19 cellular contexts compared by ENCODE assay signal in genomic region chr4:103365285-103365684, GRCh38.
A peak's percentile ranks its signal among the peaks of the same experiment; 100 is the strongest.
DNase-seq lines count a peak whose midpoint lies in the region; ATAC-seq, FAIRE-seq and TF ChIP-seq lines count a peak whose summit lies in the region.
"Had no signal": no experiment of that assay in that cellular context is flagged by ENCODE, and none has a peak within 500 bp of the region (broad histone marks: within the 10 kb centered on the region; RNA-seq: fewer than 3 reads in every experiment).

No MANE protein-coding gene starts in this region.

- H3K36me3 Mint-ChIP-seq in neural progenitor cell (peaks cover 6% of the 10 kb centered on the region), progenitor cell of endocrine pancreas (ENCODE audit: insufficient read depth) (peaks cover 6% of the 10 kb centered on the region)
- H3K36me3 Mint-ChIP-seq: IgD-negative memory B cell had no signal

- no peaks in the 10 kb centered on the region for H3K36me3 ChIP-seq in neural progenitor cell
- H3K36me3 ChIP-seq in uterus, result no peaks in the 10 kb centered on the region

- H3K9ac ChIP-seq in neural progenitor cell, result no peak overlapping the region
- H3K9ac ChIP-seq: KMS-11 had no signal

- FAIRE-seq in frontal cortex (lab: Jason Lieb, UNC), result no peak
- FAIRE-seq: RCC 7860 had no signal

- H3F3A ChIP-seq in neural progenitor cell (ENCODE audit: low read depth), result peaks cover 10% of the 10 kb centered on the region

- peak overlapping the region; percentile 85 for H3K27ac Mint-ChIP-seq in neural progenitor cell
- H3K27ac Mint-ChIP-seq in progenitor cell of endocrine pancreas, result no peak overlapping the region
- H3K27ac Mint-ChIP-seq: IgD-negative memory B cell had no signal

- peaks cover 29% of the 10 kb centered on the region for H3K4me1 ChIP-seq in neural progenitor cell
- no peaks in the 10 kb centered on the region for H3K4me1 ChIP-seq in uterus

- H3K4me2 ChIP-seq in neural progenitor cell, result no peak overlapping the region
- H3K4me2 ChIP-seq: KMS-11 had no signal

- DNase-seq in Ammon's horn (ENCODE audit: low spot score), result peak; percentile 8
- peak; percentile 43 for DNase-seq in foreskin melanocyte
- no peak for DNase-seq in neural progenitor cell (ENCODE audit: low spot score)
- DNase-seq in progenitor cell of endocrine pancreas (ENCODE audit: low spot score, unreplicated experiment), result no peak
- no peak for DNase-seq in uterus
- no peak for DNase-seq in frontal cortex (ENCODE audit: low spot score in 2 of 2)
- no peak for DNase-seq in stimulated activated naive CD4-positive, alpha-beta T cell (lab: John Stamatoyannopoulos, UW)
- DNase-seq: 8988T, ACHN, H7, MM.1S, NCI-H2029, NCI-H446, NCI-H524 treated with DMSO at 0.1 percent for 48 hours, NCI-H774 had no signal

- H3K27me3 Mint-ChIP-seq in neural progenitor cell (ENCODE audit: insufficient read depth, low read depth) (peaks cover 3% of the 10 kb centered on the region), progenitor cell of endocrine pancreas (no peaks in the 10 kb centered on the region)
- H3K27me3 Mint-ChIP-seq: IgD-negative memory B cell had no signal

- no peak overlapping the region for H3K27ac ChIP-seq in neural progenitor cell
- H3K27ac ChIP-seq in uterus, result no peak overlapping the region
- H3K27ac ChIP-seq: KMS-11 had no signal

- ATAC-seq in SK-N-SH treated with all-trans-retinoic acid at 6 μM for 48 hours, result peak; percentile 54; the same call in 2 of the 3 replicates

- TF ChIP-seq POLR2A in uterus (IDR thresholded peaks at IDR 0.05), result no peak

- H3K4me3 Mint-ChIP-seq in neural progenitor cell, result no peak overlapping the region
- H3K4me3 Mint-ChIP-seq in progenitor cell of endocrine pancreas (ENCODE audit: low read depth), result no peak overlapping the region
- H3K4me3 Mint-ChIP-seq: IgD-negative memory B cell had no signal

- H3K4me1 Mint-ChIP-seq in neural progenitor cell (peaks cover 27% of the 10 kb centered on the region), progenitor cell of endocrine pancreas (ENCODE audit: low read depth) (peaks cover 9% of the 10 kb centered on the region)
- H3K4me1 Mint-ChIP-seq: IgD-negative memory B cell had no signal

- H3K27me3 ChIP-seq in neural progenitor cell (no peaks in the 10 kb centered on the region), uterus (no peaks in the 10 kb centered on the region)

- H3K9me3 ChIP-seq in neural progenitor cell (ENCODE audit: low read depth) (peaks cover 4% of the 10 kb centered on the region), uterus (no peaks in the 10 kb centered on the region)

- H3K79me2 ChIP-seq in neural progenitor cell (ENCODE audit: low read depth), result no peaks in the 10 kb centered on the region

- H3K9me3 Mint-ChIP-seq in neural progenitor cell, result peaks cover 17% of the 10 kb centered on the region
- H3K9me3 Mint-ChIP-seq in progenitor cell of endocrine pancreas (ENCODE audit: low read depth), result peaks cover 7% of the 10 kb centered on the region

- no peak for TF ChIP-seq CTCF in neural progenitor cell (IDR thresholded peaks at IDR 0.05)
- TF ChIP-seq CTCF in progenitor cell of endocrine pancreas (IDR thresholded peaks at IDR 0.05; ENCODE audit: unreplicated experiment), result no peak
- TF ChIP-seq CTCF in uterus (IDR thresholded peaks at IDR 0.05), result no peak

- no peaks in the 10 kb centered on the region for H4K20me1 ChIP-seq in neural progenitor cell (ENCODE audit: low read depth)

- H3K4me3 ChIP-seq in neural progenitor cell (no peak overlapping the region), uterus (no peak overlapping the region)

- intact Hi-C loops in uterus (cut with DNase I; ENCODE audit: low total_unique reads), result no loop called here

- H2AFZ ChIP-seq in neural progenitor cell (replicated peaks), result no peak overlapping the region

TF ChIP-seq in SK-N-SH treated with all-trans-retinoic acid at 6 μM for 48 hours, 23 proteins besides CTCF, POLR2A, EP300 and RAD21:
- TF ChIP-seq BACH2 (CRISPR knock-in tag; IDR thresholded peaks at IDR 0.05; ENCODE audit: borderline replicate concordance), result no peak

Comparison
In these comparisons a context has a peak if more than half of its experiments do, and no peak if none do; other contexts are left out.
1. DNase-seq: peak in Ammon's horn (single experiment) and foreskin melanocyte (single experiment); none in neural progenitor cell (single experiment), progenitor cell of endocrine pancreas (single experiment), uterus (0 of 2), frontal cortex (0 of 2) and stimulated activated naive CD4-positive, alpha-beta T cell (0 of 6).